In genomic region chr9:129500863-129501770, GRCh38 we compare ENCODE assay signal across 13 cellular contexts.
DNase-seq lines count a peak whose midpoint lies in the region; ATAC-seq and TF ChIP-seq lines count a peak whose summit lies in the region.
"Had no signal": no experiment of that assay in that cellular context is flagged by ENCODE, and none has a peak within 500 bp of the region (broad histone marks: within the 10 kb centered on the region; RNA-seq: fewer than 3 reads in every experiment).

No MANE protein-coding gene starts in this region.

- H3K27me3 Mint-ChIP-seq in T-helper 2 cell treated with Interferon-gamma antibody and Interleukin-4, amounts not matched to agents 5 μg/mL and 100 μg/mL, for 36 hours (ENCODE audit: low read depth): no peaks in the 10 kb centered on the region

- H3K9me3 Mint-ChIP-seq in T-helper 2 cell treated with Interferon-gamma antibody and Interleukin-4, amounts not matched to agents 5 μg/mL and 100 μg/mL, for 36 hours: no peaks in the 10 kb centered on the region
- H3K9me3 Mint-ChIP-seq: IgD-negative memory B cell, memory B cell had no signal

- no peak overlapping the region for H3K4me3 ChIP-seq in heart left ventricle
- no peak overlapping the region for H3K4me3 ChIP-seq in esophagus muscularis mucosa
- no peak overlapping the region for H3K4me3 ChIP-seq in osteoblast (ENCODE audit: insufficient read depth, low read length)
- H3K4me3 ChIP-seq in vagina: no peak overlapping the region

- H3K27me3 ChIP-seq in heart left ventricle (no peaks in the 10 kb centered on the region), esophagus muscularis mucosa (no peaks in the 10 kb centered on the region), osteoblast (ENCODE audit: insufficient read depth, low read length) (no peaks in the 10 kb centered on the region), vagina (no peaks in the 10 kb centered on the region)

- TF ChIP-seq POLR2A in heart left ventricle (IDR thresholded peaks at IDR 0.05): no peak
- TF ChIP-seq POLR2A in esophagus muscularis mucosa (IDR thresholded peaks at IDR 0.05; ENCODE audit: low read depth): no peak
- TF ChIP-seq POLR2A in vagina (IDR thresholded peaks at IDR 0.05): no peak

- H3K27ac Mint-ChIP-seq in T-helper 2 cell treated with Interferon-gamma antibody and Interleukin-4, amounts not matched to agents 5 μg/mL and 100 μg/mL, for 36 hours: no peak overlapping the region
- H3K27ac Mint-ChIP-seq: IgD-negative memory B cell, memory B cell had no signal

- H3K27ac ChIP-seq in heart left ventricle (peak overlapping the region; percentile 30 to 100 (median 96)), esophagus muscularis mucosa (replicated peaks in 1 of 4) (peak overlapping the region; percentile 97 to 100 (median 98)), osteoblast (ENCODE audit: low read depth, low read length) (peak overlapping the region; percentile 61), vagina (peak overlapping the region; percentile 99)

- intact Hi-C loops in heart left ventricle (cut with DNase I) (loop anchor here in 5 of 10 donors (5.0 to 10.0 kb wide), 2 partner anchors 46 to 64 kb away; no protein-coding TSS in a partner anchor), Right ventricle myocardium inferior (cut with DNase I) (loop anchor here (5.0 kb wide), 1 partner anchor 46 kb away; no protein-coding TSS in a partner anchor), esophagus muscularis mucosa (cut with DNase I) (loop anchor here (5.0 kb wide), 4 partner anchors 46 to 319 kb away; no protein-coding TSS in a partner anchor), vagina (cut with DNase I) (no loop called here)

- no peak overlapping the region for H3K4me3 Mint-ChIP-seq in T-helper 2 cell treated with Interferon-gamma antibody and Interleukin-4, amounts not matched to agents 5 μg/mL and 100 μg/mL, for 36 hours
- H3K4me3 Mint-ChIP-seq: IgD-negative memory B cell, memory B cell had no signal

- no peak overlapping the region for H3K4me2 ChIP-seq in osteoblast (ENCODE audit: insufficient read depth, low read length)

- H3K4me1 ChIP-seq in heart left ventricle (peaks cover 0 to 47% (median 38%) of the 10 kb centered on the region in 12 donors), esophagus muscularis mucosa (peaks cover 33 to 76% (median 57%) of the 10 kb centered on the region in 4 donors), osteoblast (ENCODE audit: insufficient read depth, low read length) (peaks cover 24% of the 10 kb centered on the region), vagina (peaks cover 72% of the 10 kb centered on the region)

- peaks cover 5% of the 10 kb centered on the region for H3K36me3 Mint-ChIP-seq in T-helper 2 cell treated with Interferon-gamma antibody and Interleukin-4, amounts not matched to agents 5 μg/mL and 100 μg/mL, for 36 hours (ENCODE audit: low read depth)
- H3K36me3 Mint-ChIP-seq: memory B cell had no signal

- ATAC-seq in heart left ventricle (no peak), Right ventricle myocardium inferior (no peak), HG03135 (IDR thresholded peaks at IDR 0.05; ENCODE audit: unreplicated experiment) (no peak)

- H3K9me3 ChIP-seq in heart left ventricle: no peaks in the 10 kb centered on the region
- no peaks in the 10 kb centered on the region for H3K9me3 ChIP-seq in esophagus muscularis mucosa
- no peaks in the 10 kb centered on the region for H3K9me3 ChIP-seq in osteoblast (ENCODE audit: low read depth, low read length)
- no peaks in the 10 kb centered on the region for H3K9me3 ChIP-seq in vagina

- TF ChIP-seq CTCF in heart left ventricle (IDR thresholded peaks at IDR 0.05) (no peak), esophagus muscularis mucosa (IDR thresholded peaks at IDR 0.05) (no peak), osteoblast (IDR thresholded peaks at IDR 0.05; ENCODE audit: extremely low read depth, low read depth, low read length) (no peak), vagina (IDR thresholded peaks at IDR 0.05) (no peak)

- no peak overlapping the region for H2AFZ ChIP-seq in osteoblast (ENCODE audit: low read length)

- H4K20me1 ChIP-seq in osteoblast (ENCODE audit: insufficient read depth, low read length): no peaks in the 10 kb centered on the region

- peaks cover 13% of the 10 kb centered on the region for H3K4me1 Mint-ChIP-seq in T-helper 2 cell treated with Interferon-gamma antibody and Interleukin-4, amounts not matched to agents 5 μg/mL and 100 μg/mL, for 36 hours (ENCODE audit: low read depth)

- no peak for TF ChIP-seq EP300 in esophagus muscularis mucosa (IDR thresholded peaks at IDR 0.05)

- peaks cover 0 to 20% (median 7%) of the 10 kb centered on the region in 9 donors for H3K36me3 ChIP-seq in heart left ventricle
- peaks cover 0 to 33% (median 17%) of the 10 kb centered on the region in 4 donors for H3K36me3 ChIP-seq in esophagus muscularis mucosa
- peaks cover 6% of the 10 kb centered on the region for H3K36me3 ChIP-seq in osteoblast (ENCODE audit: insufficient read depth, low read length)
- H3K36me3 ChIP-seq in vagina: peaks cover 0 to 5% of the 10 kb centered on the region in 2 donors

- WGBS in heart left ventricle, 4 donors: 86 to 89% (median 87%) methylated on average over 12 of the region's 12 CpGs
- WGBS in esophagus muscularis mucosa: 78% methylated on average over 12 of the region's 12 CpGs

- H3K79me2 ChIP-seq in osteoblast (ENCODE audit: insufficient read depth, low read length): peaks cover 7% of the 10 kb centered on the region

- DNase-seq in heart left ventricle (no peak), Right ventricle myocardium inferior (ENCODE audit: missing footprints) (no peak), esophagus muscularis mucosa (ENCODE audit: extremely low spot score) (no peak), osteoblast (ENCODE audit: insufficient read length, low spot score, missing footprints) (peak; percentile 74), vagina (ENCODE audit: extremely low spot score in 2 of 2) (no peak)
- no peak for DNase-seq in T-helper 2 cell treated with Interferon-gamma antibody and Interleukin-4, amounts not matched to agents 5 μg/mL and 100 μg/mL, for 36 hours (ENCODE audit: low spot score)
- no peak for DNase-seq in stimulated activated CD4-positive, alpha-beta T cell treated with anti-CD3 and anti-CD28 coated beads, Interleukin-4, amount 100 ng/mL, for 1 hour
- DNase-seq: AML-193, foreskin melanocyte, NCI-H2029 treated with DMSO at 0.1 percent for 48 hours had no signal
